Comparison of ENCODE assay signal across 8 cellular contexts in the genomic region with DNA sequence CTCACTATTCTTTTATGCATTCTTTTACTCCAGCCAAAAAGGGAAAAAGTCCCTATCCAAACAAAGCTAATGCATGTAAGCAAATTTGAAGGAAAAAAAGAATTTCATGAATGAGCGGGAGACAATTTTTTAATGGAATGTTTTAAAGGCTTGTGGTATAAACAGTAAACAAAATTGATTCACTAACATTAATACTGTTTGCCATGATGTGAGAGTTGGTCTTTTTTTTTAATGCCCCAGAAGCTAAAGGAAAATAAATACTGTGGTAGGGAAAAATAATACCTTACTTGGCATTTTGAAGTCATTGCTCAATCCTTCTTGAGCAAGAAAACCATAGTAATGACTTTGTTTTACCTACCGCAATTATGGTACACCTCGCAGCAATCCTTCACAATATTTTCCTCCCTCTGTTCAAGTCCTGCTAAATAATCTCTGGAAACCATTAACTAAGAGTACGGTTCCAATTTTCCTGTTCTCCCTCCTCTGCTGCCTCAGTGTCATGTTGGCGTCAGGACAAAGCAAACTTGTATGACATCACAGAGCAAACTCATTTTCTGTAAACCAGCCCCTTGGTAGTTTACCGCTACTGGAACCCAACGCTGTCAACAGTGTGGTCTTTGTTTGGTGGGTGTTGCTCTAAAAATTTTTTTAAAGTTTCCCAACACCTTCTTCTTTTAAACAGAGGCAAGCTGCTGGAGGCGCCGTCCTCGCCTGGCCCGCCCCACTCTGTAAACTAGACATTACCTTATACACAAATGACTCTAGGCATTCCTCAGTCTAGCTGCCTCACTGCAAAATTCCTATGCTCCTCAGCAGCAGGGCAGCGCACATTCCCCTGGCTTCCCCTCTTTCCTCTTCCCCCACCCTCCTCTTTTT.
DNase-seq lines count a peak whose midpoint lies in the region; ATAC-seq and TF ChIP-seq lines count a peak whose summit lies in the region.

No MANE protein-coding gene starts in this region.

- peaks cover 0 to 2% of the 10 kb centered on the region in 2 experiments for H3K9me3 ChIP-seq in CD4-positive, CD25-positive, alpha-beta regulatory T cell (ENCODE audit: control insufficient read depth in 2 of 2, low read length in 2 of 2)
- H3K9me3 ChIP-seq in breast epithelium, result peaks cover 0 to 2% of the 10 kb centered on the region in 2 donors
- no peaks in the 10 kb centered on the region for H3K9me3 ChIP-seq in thyroid gland

- H3K9me3 Mint-ChIP-seq in CD4-positive, CD25-positive, alpha-beta regulatory T cell, result peaks cover 3 to 6% (median 5%) of the 10 kb centered on the region in 7 donors
- H3K9me3 Mint-ChIP-seq in chondrocyte (ENCODE audit: low read depth), result peaks cover 3% of the 10 kb centered on the region

- H3K4me1 ChIP-seq in CD4-positive, CD25-positive, alpha-beta regulatory T cell (ENCODE audit: control insufficient read depth, insufficient read depth, low read length, poor library complexity, severe bottlenecking), result peaks cover 17% of the 10 kb centered on the region
- peaks cover 0 to 4% of the 10 kb centered on the region in 2 donors for H3K4me1 ChIP-seq in breast epithelium
- peaks cover 21 to 34% of the 10 kb centered on the region in 2 donors for H3K4me1 ChIP-seq in thyroid gland

- peaks cover 7% of the 10 kb centered on the region for H3K27me3 Mint-ChIP-seq in CD4-positive, CD25-positive, alpha-beta regulatory T cell
- no peaks in the 10 kb centered on the region for H3K27me3 Mint-ChIP-seq in chondrocyte (ENCODE audit: low read depth)

- TF ChIP-seq CTCF in breast epithelium (IDR thresholded peaks at IDR 0.05) (no peak), thyroid gland (IDR thresholded peaks at IDR 0.05) (no peak), chondrocyte (IDR thresholded peaks at IDR 0.05) (no peak)

- ATAC-seq in CD4-positive, CD25-positive, alpha-beta regulatory T cell (ENCODE audit: low read depth in 2 of 2), result peak in 1 of 2 donors; percentile 8
- peak; percentile 75 for ATAC-seq in left lobe of liver

- TF ChIP-seq POLR2A in breast epithelium (IDR thresholded peaks at IDR 0.05), result no peak
- TF ChIP-seq POLR2A in thyroid gland (IDR thresholded peaks at IDR 0.05), result no peak

- WGBS in thyroid gland, 2 donors, result 33 to 38% methylated on average over 12 of the region's 12 CpGs

- no peaks in the 10 kb centered on the region for H3K27me3 ChIP-seq in CD4-positive, CD25-positive, alpha-beta regulatory T cell (ENCODE audit: control insufficient read depth, insufficient read depth, low read length)
- H3K27me3 ChIP-seq in breast epithelium, result no peaks in the 10 kb centered on the region
- no peaks in the 10 kb centered on the region for H3K27me3 ChIP-seq in thyroid gland

- no peak overlapping the region for H3K4me3 Mint-ChIP-seq in CD4-positive, CD25-positive, alpha-beta regulatory T cell
- H3K4me3 Mint-ChIP-seq in chondrocyte (ENCODE audit: unreplicated experiment), result no peak overlapping the region

- H3K36me3 ChIP-seq in CD4-positive, CD25-positive, alpha-beta regulatory T cell (ENCODE audit: control insufficient read depth, insufficient read depth, low read length), result no peaks in the 10 kb centered on the region
- no peaks in the 10 kb centered on the region for H3K36me3 ChIP-seq in breast epithelium
- H3K36me3 ChIP-seq in thyroid gland, result no peaks in the 10 kb centered on the region

- H3K27ac ChIP-seq in CD4-positive, CD25-positive, alpha-beta regulatory T cell (ENCODE audit: insufficient read depth, low read length, poor library complexity, severe bottlenecking), result peak overlapping the region; percentile 63
- H3K27ac ChIP-seq in breast epithelium (peak overlapping the region; percentile 84 to 95), thyroid gland (peak overlapping the region; percentile 86 to 95 (median 89))

- intact Hi-C loops in breast epithelium (cut with DNase I; ENCODE audit: low total_unique reads) (no loop called here), thyroid gland (cut with DNase I) (loop anchor here (10.0 kb wide), 1 partner anchor 77 kb away; the partner anchor contains the start of gene BACH2)

- H3K36me3 Mint-ChIP-seq in CD4-positive, CD25-positive, alpha-beta regulatory T cell, result peaks cover 7% of the 10 kb centered on the region
- peaks cover 3% of the 10 kb centered on the region for H3K36me3 Mint-ChIP-seq in chondrocyte (ENCODE audit: low read depth)

- H3K4me1 Mint-ChIP-seq in CD4-positive, CD25-positive, alpha-beta regulatory T cell, result peaks cover 10 to 30% (median 17%) of the 10 kb centered on the region in 4 donors
- peaks cover 10% of the 10 kb centered on the region for H3K4me1 Mint-ChIP-seq in chondrocyte (ENCODE audit: low read depth)

- H3K27ac Mint-ChIP-seq in CD4-positive, CD25-positive, alpha-beta regulatory T cell, result no peak overlapping the region
- H3K27ac Mint-ChIP-seq in chondrocyte (ENCODE audit: unreplicated experiment), result no peak overlapping the region

- DNase-seq in CD4-positive, CD25-positive, alpha-beta regulatory T cell, result peak in 1 of 3 donors; percentile 30
- DNase-seq in NCI-H2029 (lab: John Stamatoyannopoulos, UW) (peak; percentile 48), breast epithelium (ENCODE audit: low spot score in 2 of 2) (no peak), left lobe of liver (ENCODE audit: low spot score) (peak; percentile 76), thyroid gland (no peak), DMS 273 treated with DMSO at 0.1 percent for 48 hours (lab: John Stamatoyannopoulos, UW) (no peak), chondrocyte (ENCODE audit: low spot score) (no peak), Kasumi-1 (lab: John Stamatoyannopoulos, UW) (no peak)

- peak overlapping the region; percentile 2 for H3K4me3 ChIP-seq in CD4-positive, CD25-positive, alpha-beta regulatory T cell (ENCODE audit: low read depth, low read length)
- H3K4me3 ChIP-seq in breast epithelium, result peak overlapping the region in 2 of 3 donors; percentile 33 to 37
- no peak overlapping the region for H3K4me3 ChIP-seq in thyroid gland (replicated peaks in 1 of 3)

Comparison
In these comparisons a context has a peak if more than half of its experiments do, and no peak if none do; other contexts are left out.
1. DNase-seq: peak in NCI-H2029 (single experiment) and left lobe of liver (single experiment); none in breast epithelium (0 of 2), thyroid gland (0 of 2), DMS 273 treated with DMSO at 0.1 percent for 48 hours (single experiment), chondrocyte (single experiment) and Kasumi-1 (0 of 2).
2. H3K4me3 ChIP-seq: peak in CD4-positive, CD25-positive, alpha-beta regulatory T cell (single experiment) and breast epithelium (2 of 3); none in thyroid gland (0 of 3).
3. Peak in every context shown above with its lines, with median percentiles within 50 percentile points of each other: H3K27ac ChIP-seq.